In the genomic region with DNA sequence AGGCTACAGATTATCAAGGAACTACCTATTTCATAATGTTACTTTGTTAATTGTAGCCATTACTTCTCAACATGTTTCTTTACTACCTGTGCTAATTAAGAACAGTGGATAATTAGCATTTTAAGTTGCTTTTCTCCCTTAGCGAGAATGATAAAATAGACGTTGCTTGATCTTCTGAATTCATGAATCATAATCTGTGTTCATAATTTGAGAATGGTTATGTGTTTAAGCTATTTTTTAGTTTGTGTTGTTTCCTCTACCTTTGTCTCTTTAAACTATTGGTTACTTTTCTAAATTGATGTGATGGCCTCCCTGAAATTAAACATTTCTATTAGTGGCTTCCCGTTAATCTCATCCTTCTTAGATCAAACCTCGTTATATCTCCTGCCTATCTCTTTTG, we compare ENCODE assay signal across 11 cellular contexts. TPM values are rescaled to one million over a fixed set of nuclear protein-coding genes. Genes with fewer than 3 reads are reported as not detected.
DNase-seq lines count a peak whose midpoint lies in the region; ATAC-seq and TF ChIP-seq lines count a peak whose summit lies in the region.
"Had no signal": no experiment of that assay in that cellular context is flagged by ENCODE, and none has a peak within 500 bp of the region (broad histone marks: within the 10 kb centered on the region; RNA-seq: fewer than 3 reads in every experiment).

A gene (plus strand): TSS at position 301 of the 400 bp plus-strand sequence. CDS start 371 bp downstream, outside the sequence.

- H3K36me3 Mint-ChIP-seq in natural killer cell treated with Interleukin-12 subunit alpha and Interleukin-12 subunit beta and Interleukin-15 and Interleukin-18, amount 100 ng/mL, for 72 hours = no peaks in the 10 kb centered on the region

- BruUV-seq in A673 (replicated peaks; lab: Mats Ljungman, UMichigan) = no TSS peak

- H3K4me3 ChIP-seq in A673 (ENCODE audit: low read depth, low read length, poor library complexity, severe bottlenecking) (no peak within 1 kb of the TSS), Peyer's patch (no peak within 1 kb of the TSS), fibroblast of lung (replicated peaks in 1 of 4; ENCODE audit: control extremely low read depth in 1 of 4, insufficient read depth in 1 of 4, low read depth in 3 of 4, low read length in 4 of 4) (no peak within 1 kb of the TSS)

- H3K27ac ChIP-seq in A673 (ENCODE audit: low read depth, low read length, poor library complexity, severe bottlenecking) = no peak within 1 kb of the TSS
- peak within 1 kb of the TSS in 2 of 4 donors; percentile 40 to 43 for H3K27ac ChIP-seq in Peyer's patch
- peak within 1 kb of the TSS; percentile 88 for H3K27ac ChIP-seq in fibroblast of lung (ENCODE audit: insufficient read depth, low read length)
- H3K27ac ChIP-seq: C4-2B, VCaP had no signal

- peak within 1 kb of the TSS in 1 of 2 donors; percentile 21 for H3K27ac Mint-ChIP-seq in natural killer cell treated with Interleukin-12 subunit alpha and Interleukin-12 subunit beta and Interleukin-15 and Interleukin-18, amount 100 ng/mL, for 72 hours

- no peak within 1 kb of the TSS for H3K4me3 Mint-ChIP-seq in natural killer cell treated with Interleukin-12 subunit alpha and Interleukin-12 subunit beta and Interleukin-15 and Interleukin-18, amount 100 ng/mL, for 72 hours

- H2AFZ ChIP-seq in fibroblast of lung (ENCODE audit: low read length) = no peak within 1 kb of the TSS

- POLR2A ChIA-PET in A673 (lab: Charles Lee; ENCODE audit: low non-redundant PET) = no interaction called here

- H3K9ac ChIP-seq in fibroblast of lung (ENCODE audit: insufficient read depth, low read length) = no peak within 1 kb of the TSS

- ATAC-seq in natural killer cell treated with Interleukin-12 subunit alpha and Interleukin-12 subunit beta and Interleukin-15 and Interleukin-18, amount 100 ng/mL, for 72 hours = no peak
- no peak for ATAC-seq in HG03342 (IDR thresholded peaks at IDR 0.05; ENCODE audit: unreplicated experiment)

- in situ Hi-C loops in KBM-7 (cut with MboI; ENCODE audit: low pct_unique_long_range_greater_than_20kb, low sequenced_read_pairs) = no loop called here

- H3K79me2 ChIP-seq in fibroblast of lung (ENCODE audit: control insufficient read depth, insufficient read depth, low read length) = peaks cover 79% of the 10 kb centered on the region

- TF ChIP-seq POLR2A in Peyer's patch (IDR thresholded peaks at IDR 0.05) = no peak

- TF ChIP-seq CTCF in A673 (conservative IDR thresholded peaks at IDR 0.05; ENCODE audit: low read depth, low read length) = no peak
- no peak for TF ChIP-seq CTCF in Peyer's patch (IDR thresholded peaks at IDR 0.05)
- TF ChIP-seq CTCF in fibroblast of lung (conservative IDR thresholded peaks at IDR 0.05 in 1 of 2, IDR thresholded peaks at IDR 0.05 in 1 of 2; ENCODE audit: low read depth in 1 of 2, low read length in 2 of 2) = no peak

- no peaks in the 10 kb centered on the region for H3K9me3 Mint-ChIP-seq in natural killer cell treated with Interleukin-12 subunit alpha and Interleukin-12 subunit beta and Interleukin-15 and Interleukin-18, amount 100 ng/mL, for 72 hours

- peak within 1 kb of the TSS; percentile 58 for H3K4me2 ChIP-seq in fibroblast of lung (ENCODE audit: extremely low read depth, insufficient read depth, low read length)

- CTCF ChIA-PET in A673 (lab: Charles Lee) = no interaction called here

- intact Hi-C loops in A673 (cut with micrococcal nuclease; ENCODE audit: unreplicated experiment) = no loop called here

- peaks cover 13% of the 10 kb centered on the region for H3K4me1 ChIP-seq in A673 (ENCODE audit: insufficient read depth, low read length, poor library complexity, severe bottlenecking)
- peaks cover 0 to 18% (median 2%) of the 10 kb centered on the region in 4 donors for H3K4me1 ChIP-seq in Peyer's patch
- H3K4me1 ChIP-seq in fibroblast of lung (ENCODE audit: control insufficient read depth, extremely low read depth, insufficient read depth, low read length) = peaks cover 22% of the 10 kb centered on the region

- no peaks in the 10 kb centered on the region for H3K27me3 Mint-ChIP-seq in natural killer cell treated with Interleukin-12 subunit alpha and Interleukin-12 subunit beta and Interleukin-15 and Interleukin-18, amount 100 ng/mL, for 72 hours

- H3K36me3 ChIP-seq in A673 (ENCODE audit: insufficient read depth, low read length, poor library complexity, severe bottlenecking) (no peaks in the 10 kb centered on the region), Peyer's patch (no peaks in the 10 kb centered on the region), fibroblast of lung (ENCODE audit: control insufficient read depth, insufficient read depth, low read length) (peaks cover 2% of the 10 kb centered on the region)

- H3K4me1 Mint-ChIP-seq in natural killer cell treated with Interleukin-12 subunit alpha and Interleukin-12 subunit beta and Interleukin-15 and Interleukin-18, amount 100 ng/mL, for 72 hours (ENCODE audit: low read depth in 2 of 2) = peaks cover 26 to 27% of the 10 kb centered on the region in 2 donors

- peaks cover 2% of the 10 kb centered on the region for H4K20me1 ChIP-seq in fibroblast of lung (ENCODE audit: control insufficient read depth, extremely low read depth, insufficient read depth, low read length)

- no peak for DNase-seq in A673 (ENCODE audit: low spot score)
- no peak for DNase-seq in Peyer's patch
- no peak for DNase-seq in fibroblast of lung (ENCODE audit: low read depth in 2 of 2)
- DNase-seq in natural killer cell treated with Interleukin-12 subunit alpha and Interleukin-12 subunit beta and Interleukin-15 and Interleukin-18, amount 100 ng/mL, for 72 hours (ENCODE audit: low spot score) = no peak
- DNase-seq in NCI-H446 treated with DMSO at 0.1 percent for 48 hours (lab: John Stamatoyannopoulos, UW) = no peak
- no peak for DNase-seq in KBM-7
- DNase-seq in cerebellar nuclear complex (lab: John Stamatoyannopoulos, UW) = no peak
- DNase-seq: NCI-H2029 had no signal

- H3K27me3 ChIP-seq in A673 (replicated peaks; ENCODE audit: insufficient read depth, low read depth, low read length, poor library complexity) (no peaks in the 10 kb centered on the region), Peyer's patch (no peaks in the 10 kb centered on the region), fibroblast of lung (ENCODE audit: control insufficient read depth, insufficient read depth, low read length) (no peaks in the 10 kb centered on the region)

- no peaks in the 10 kb centered on the region for H3K9me3 ChIP-seq in A673 (ENCODE audit: low read depth, low read length, poor library complexity, severe bottlenecking)
- no peaks in the 10 kb centered on the region for H3K9me3 ChIP-seq in Peyer's patch
- no peaks in the 10 kb centered on the region for H3K9me3 ChIP-seq in fibroblast of lung (ENCODE audit: control insufficient read depth, insufficient read depth, low read depth, low read length)

RNA-seq across cellular contexts. Expression of the gene that starts here (rescaled TPM):
- total RNA-seq in A673 (2021) (22.1 and 22.6 TPM in 2 replicates), Peyer's patch (10 to 100 TPM; 10.7 to 18.8 (median 15.5) TPM), fibroblast of lung (32.9 and 39.3 TPM in 2 replicates)
- polyA plus RNA-seq in fibroblast of lung = 18.1 and 26.5 TPM in 2 replicates
- polyA plus RNA-seq in fibroblast of lung (2012) = 11.2 and 14.7 TPM in 2 replicates
- polyA minus RNA-seq in fibroblast of lung (ENCODE audit: low replicate concordance) = 5.1 and 8.7 TPM in 2 replicates
- 10 to 100 TPM; 13.0 to 16.6 TPM for total RNA-seq in natural killer cell treated with Interleukin-12 subunit alpha and Interleukin-12 subunit beta and Interleukin-15 and Interleukin-18, amount 100 ng/mL, for 72 hours
